In genomic region chr1:175225805-175226129, GRCh38 we compare ENCODE assay signal across 13 cellular contexts. TPM values are rescaled to one million over a fixed set of nuclear protein-coding genes. Genes with fewer than 3 reads are reported as not detected.
DNase-seq lines count a peak whose midpoint lies in the region; ATAC-seq and TF ChIP-seq lines count a peak whose summit lies in the region.
"Had no signal": no experiment of that assay in that cellular context is flagged by ENCODE, and none has a peak within 500 bp of the region (broad histone marks: within the 10 kb centered on the region; RNA-seq: fewer than 3 reads in every experiment).

No MANE protein-coding gene starts in this region.

- intact Hi-C loops in colonic mucosa (cut with DNase I): no loop called here
- intact Hi-C loops in esophagus squamous epithelium (cut with DNase I): loop anchor here (10.0 kb wide), 1 partner anchor 71 kb away; no protein-coding TSS in a partner anchor

- H3K27me3 ChIP-seq in Loucy (ENCODE audit: insufficient read depth, low read length, poor library complexity, severe bottlenecking): no peaks in the 10 kb centered on the region
- no peaks in the 10 kb centered on the region for H3K27me3 ChIP-seq in colonic mucosa
- H3K27me3 ChIP-seq in esophagus squamous epithelium: no peaks in the 10 kb centered on the region
- H3K27me3 ChIP-seq: neural progenitor cell had no signal

- TF ChIP-seq POLR2A in esophagus squamous epithelium (IDR thresholded peaks at IDR 0.05): no peak

- H3K4me1 ChIP-seq in Loucy (ENCODE audit: insufficient read depth, low read length, poor library complexity, severe bottlenecking) (no peaks in the 10 kb centered on the region), colonic mucosa (no peaks in the 10 kb centered on the region), esophagus squamous epithelium (peaks cover 0 to 18% (median 2%) of the 10 kb centered on the region in 3 donors)

- peak; percentile 22 for ATAC-seq in GM19463 (IDR thresholded peaks at IDR 0.05; ENCODE audit: unreplicated experiment)
- peak; percentile 8 for ATAC-seq in HG02938 (IDR thresholded peaks at IDR 0.05; ENCODE audit: unreplicated experiment)

- H3K27ac ChIP-seq in colonic mucosa (no peak overlapping the region), esophagus squamous epithelium (no peak overlapping the region)
- H3K27ac ChIP-seq: neural progenitor cell had no signal

- 7 to 57% methylated on average over 1 of the region's 1 CpG for WGBS in esophagus squamous epithelium, 2 donors

- no peak overlapping the region for H3K4me2 ChIP-seq in Loucy (ENCODE audit: low read depth, low read length, poor library complexity, severe bottlenecking)
- H3K4me2 ChIP-seq: neural progenitor cell had no signal

- H3K4me3 ChIP-seq in Loucy (ENCODE audit: low read length, poor library complexity, severe bottlenecking): no peak overlapping the region
- no peak overlapping the region for H3K4me3 ChIP-seq in colonic mucosa
- H3K4me3 ChIP-seq in esophagus squamous epithelium: no peak overlapping the region
- H3K4me3 ChIP-seq: neural progenitor cell had no signal

- H3K9ac ChIP-seq in Loucy (ENCODE audit: low read depth, low read length, poor library complexity, severe bottlenecking) (no peak overlapping the region), colonic mucosa (ENCODE audit: low read depth in 2 of 2, low read length in 2 of 2) (no peak overlapping the region)
- H3K9ac ChIP-seq: neural progenitor cell had no signal

- no peaks in the 10 kb centered on the region for H3F3A ChIP-seq in Loucy (ENCODE audit: low read depth)

- no peaks in the 10 kb centered on the region for H4K20me1 ChIP-seq in Loucy (ENCODE audit: insufficient read depth, low read length, poor library complexity, severe bottlenecking)

- H3K36me3 ChIP-seq in Loucy (ENCODE audit: insufficient read depth, low read length): no peaks in the 10 kb centered on the region
- no peaks in the 10 kb centered on the region for H3K36me3 ChIP-seq in colonic mucosa
- H3K36me3 ChIP-seq in esophagus squamous epithelium: no peaks in the 10 kb centered on the region
- H3K36me3 ChIP-seq: neural progenitor cell had no signal

- no peaks in the 10 kb centered on the region for H3K79me2 ChIP-seq in Loucy (ENCODE audit: insufficient read depth, low read length)

- H3K9me2 ChIP-seq in Loucy (replicated peaks; ENCODE audit: low read depth, low read length): no peaks in the 10 kb centered on the region

- DNase-seq in superior temporal gyrus (ENCODE audit: extremely low spot score): no peak
- DNase-seq in D341Med (ENCODE audit: low spot score): no peak
- DNase-seq in colonic mucosa: no peak
- DNase-seq in esophagus squamous epithelium (lab: John Stamatoyannopoulos, UW): no peak
- DNase-seq: amygdala; NCI-H187 treated with DMSO at 0.1 percent for 48 hours; OCI-M1; stimulated activated CD4-positive, alpha-beta T cell treated with anti-CD3 and anti-CD28 coated beads, Interleukin-15, amount 100 ng/mL, for 24 hours had no signal

- H2AFZ ChIP-seq in Loucy (ENCODE audit: low read length): no peak overlapping the region
- H2AFZ ChIP-seq: neural progenitor cell had no signal

- H3K9me3 ChIP-seq in Loucy (ENCODE audit: insufficient read depth, low read depth, low read length) (no peaks in the 10 kb centered on the region), colonic mucosa (no peaks in the 10 kb centered on the region), esophagus squamous epithelium (no peaks in the 10 kb centered on the region)

- peak; percentile 38; the same call in 2 of the 3 replicates for TF ChIP-seq CTCF in GM12872 (IDR thresholded peaks at IDR 0.05; ENCODE audit: insufficient read depth, low read depth, low read length)
- TF ChIP-seq CTCF in Loucy (conservative IDR thresholded peaks at IDR 0.05; ENCODE audit: low read length): peak; percentile 24
- no peak for TF ChIP-seq CTCF in colonic mucosa (IDR thresholded peaks at IDR 0.05)
- no peak for TF ChIP-seq CTCF in esophagus squamous epithelium (IDR thresholded peaks at IDR 0.05)

RNA-seq across cellular contexts. Expression of gene KIAA0040, which starts 33.2 kb away (rescaled TPM):
- total RNA-seq in colonic mucosa (10 to 100 TPM; 14.0 to 23.7 TPM), esophagus squamous epithelium (10 to 100 TPM in 2 of 4 donors, 1 to 10 TPM in 2; 3.3 to 22.7 (median 10.3) TPM)

Comparison
In these comparisons a context has a peak if more than half of its experiments do, and no peak if none do; other contexts are left out.
1. CTCF ChIP-seq: peak in GM12872 (single experiment) and Loucy (single experiment); none in colonic mucosa (single experiment) and esophagus squamous epithelium (0 of 6).